8 cellular contexts compared by ENCODE assay signal in genomic region chr17:58516644-58517377, GRCh38. TPM values are rescaled to one million over a fixed set of nuclear protein-coding genes. Genes with fewer than 3 reads are reported as not detected.
DNase-seq lines count a peak whose midpoint lies in the region; ATAC-seq and TF ChIP-seq lines count a peak whose summit lies in the region.

No MANE protein-coding gene starts in this region.

- 36% methylated on average over 2 of the region's 2 CpGs for WGBS in esophagus muscularis mucosa

- ATAC-seq in RWPE2 (ENCODE audit: low read depth): no peak

- peaks cover 6% of the 10 kb centered on the region; the same call in 1 of the 2 replicates for H3F3A ChIP-seq in DOHH2 (ENCODE audit: control insufficient read depth, insufficient read depth)

- peaks cover 22% of the 10 kb centered on the region for H3K36me3 ChIP-seq in DOHH2 (ENCODE audit: control insufficient read depth, low read length)
- peaks cover 12% of the 10 kb centered on the region for H3K36me3 ChIP-seq in RWPE2 (ENCODE audit: low read depth)
- H3K36me3 ChIP-seq in esophagus muscularis mucosa: peaks cover 0 to 12% (median 11%) of the 10 kb centered on the region in 4 donors
- no peaks in the 10 kb centered on the region for H3K36me3 ChIP-seq in parathyroid adenoma (ENCODE audit: control insufficient read depth, insufficient read depth, low read length)

- peak overlapping the region; percentile 70 for H3K9ac ChIP-seq in parathyroid adenoma

- TF ChIP-seq POLR2A in esophagus muscularis mucosa (IDR thresholded peaks at IDR 0.05; ENCODE audit: low read depth): no peak

- peak overlapping the region; percentile 82 for H3K4me2 ChIP-seq in DOHH2 (ENCODE audit: low read length)
- H3K4me2 ChIP-seq in parathyroid adenoma (ENCODE audit: low read length): peak overlapping the region; percentile 91

- no peaks in the 10 kb centered on the region for H3K27me3 ChIP-seq in DOHH2 (ENCODE audit: control insufficient read depth, low read length)
- H3K27me3 ChIP-seq in RWPE2 (ENCODE audit: insufficient read depth, poor library complexity, severe bottlenecking): no peaks in the 10 kb centered on the region
- H3K27me3 ChIP-seq in esophagus muscularis mucosa: no peaks in the 10 kb centered on the region
- H3K27me3 ChIP-seq in parathyroid adenoma (ENCODE audit: control insufficient read depth, insufficient read depth, low read length): no peaks in the 10 kb centered on the region

- no peaks in the 10 kb centered on the region for H4K20me1 ChIP-seq in DOHH2 (ENCODE audit: control insufficient read depth, insufficient read depth, low read depth, low read length)

- H3K4me3 ChIP-seq in DOHH2 (ENCODE audit: low read length): peak overlapping the region; percentile 88
- H3K4me3 ChIP-seq in RWPE2 (ENCODE audit: severe bottlenecking): peak overlapping the region; percentile 59
- peak overlapping the region; percentile 65 to 79 (median 78) for H3K4me3 ChIP-seq in esophagus muscularis mucosa
- peak overlapping the region; percentile 96 for H3K4me3 ChIP-seq in parathyroid adenoma (ENCODE audit: low read depth, low read length)

- H3K9me3 ChIP-seq in DOHH2 (ENCODE audit: control insufficient read depth, insufficient read depth, low read length) (no peaks in the 10 kb centered on the region), RWPE2 (ENCODE audit: severe bottlenecking) (no peaks in the 10 kb centered on the region), esophagus muscularis mucosa (no peaks in the 10 kb centered on the region), parathyroid adenoma (ENCODE audit: control insufficient read depth, low read length) (no peaks in the 10 kb centered on the region)

- peaks cover 51% of the 10 kb centered on the region for H3K4me1 ChIP-seq in DOHH2 (ENCODE audit: control insufficient read depth, low read length)
- H3K4me1 ChIP-seq in RWPE2 (ENCODE audit: insufficient read depth, poor library complexity, severe bottlenecking): peaks cover 7% of the 10 kb centered on the region
- H3K4me1 ChIP-seq in esophagus muscularis mucosa: peaks cover 33 to 69% (median 65%) of the 10 kb centered on the region in 4 donors
- peaks cover 7% of the 10 kb centered on the region for H3K4me1 ChIP-seq in parathyroid adenoma

- H3K27ac ChIP-seq in DOHH2 (ENCODE audit: low read depth, low read length): peak overlapping the region; percentile 53
- peak overlapping the region; percentile 87 for H3K27ac ChIP-seq in RWPE2 (ENCODE audit: poor library complexity, severe bottlenecking)
- peak overlapping the region; percentile 91 to 99 (median 94) for H3K27ac ChIP-seq in esophagus muscularis mucosa (replicated peaks in 1 of 4)
- peak overlapping the region; percentile 96 for H3K27ac ChIP-seq in parathyroid adenoma

- no peak for DNase-seq in RWPE2 (ENCODE audit: low spot score)
- no peak for DNase-seq in esophagus muscularis mucosa (ENCODE audit: extremely low spot score)
- DNase-seq in Kasumi-1 (lab: John Stamatoyannopoulos, UW): no peak
- no peak for DNase-seq in stimulated activated CD4-positive, alpha-beta T cell treated with anti-CD3 and anti-CD28 coated beads, Interleukin-4, amount 100 ng/mL, for 1 hour
- DNase-seq in DMS 273 (lab: John Stamatoyannopoulos, UW; ENCODE audit: unreplicated experiment): no peak
- no peak for DNase-seq in NCI-H2227 (lab: John Stamatoyannopoulos, UW; ENCODE audit: unreplicated experiment)

- H3K9me2 ChIP-seq in DOHH2 (replicated peaks; ENCODE audit: control insufficient read depth, low read length): no peaks in the 10 kb centered on the region

- H2AFZ ChIP-seq in parathyroid adenoma: peak overlapping the region; percentile 89

- no peak for TF ChIP-seq EP300 in esophagus muscularis mucosa (IDR thresholded peaks at IDR 0.05)

- H3K79me2 ChIP-seq in DOHH2 (ENCODE audit: control insufficient read depth, low read length): peaks cover 30% of the 10 kb centered on the region
- peaks cover 10% of the 10 kb centered on the region for H3K79me2 ChIP-seq in parathyroid adenoma

- intact Hi-C loops in esophagus muscularis mucosa (cut with DNase I): loop anchor here (5.0 to 10.0 kb wide), 3 partner anchors 115 to 638 kb away; partner anchors contain the start of genes PRR11, SKA2 and SUPT4H1

- TF ChIP-seq CTCF in DOHH2 (IDR thresholded peaks at IDR 0.05; ENCODE audit: low read depth, low read length, poor library complexity, severe bottlenecking): no peak
- no peak for TF ChIP-seq CTCF in RWPE2 (IDR thresholded peaks at IDR 0.05; ENCODE audit: poor library complexity, severe bottlenecking)
- no peak for TF ChIP-seq CTCF in esophagus muscularis mucosa (IDR thresholded peaks at IDR 0.05)
- TF ChIP-seq CTCF in parathyroid adenoma (IDR thresholded peaks at IDR 0.05): no peak

RNA-seq across cellular contexts. Expression of gene MTMR4, which starts 2.4 kb away (rescaled TPM):
- 10 to 100 TPM; 24.4 to 29.9 (median 28.4) TPM for total RNA-seq in esophagus muscularis mucosa

RNA-seq across cellular contexts. Expression of gene HSF5, which starts 28.6 kb away (rescaled TPM):
- total RNA-seq in esophagus muscularis mucosa: under 1 TPM in 2 of 4 donors, not detected in 2; under 0.01 to 0.13 TPM
